In genomic region chr9:120294003-120294402, GRCh38 we compare ENCODE assay signal across 31 cellular contexts.
"Had no signal": no experiment of that assay in that cellular context is flagged by ENCODE, and none has a peak within 500 bp of the region (broad histone marks: within the 10 kb centered on the region; RNA-seq: fewer than 3 reads in every experiment).

No MANE protein-coding gene starts in this region.

- H3K27ac Mint-ChIP-seq: natural killer cell; nephron; neural progenitor cell; progenitor cell of endocrine pancreas; stimulated activated memory B cell treated with anti-CD40 and anti-IgM and Interleukin-4, amounts not matched to agents 10 μg/mL and 1 μg/mL and 100 μg/mL, for 72 hours; stimulated activated naive CD8-positive, alpha-beta T cell treated with anti-CD3 and anti-CD28 coated beads, Interleukin-15, amount 100 ng/mL, for 72 hours; type B pancreatic cell had no signal

- H3K4me3 Mint-ChIP-seq: natural killer cell; nephron; neural progenitor cell; stimulated activated memory B cell treated with anti-CD40 and anti-IgM and Interleukin-4, amounts not matched to agents 10 μg/mL and 1 μg/mL and 100 μg/mL, for 72 hours; stimulated activated naive CD8-positive, alpha-beta T cell treated with anti-CD3 and anti-CD28 coated beads, Interleukin-15, amount 100 ng/mL, for 72 hours; type B pancreatic cell had no signal

- H3K36me3 ChIP-seq: neural progenitor cell, ovary, spleen, suprapubic skin, tibial artery, transverse colon, upper lobe of right lung, uterus had no signal

- H3K9ac ChIP-seq: neural progenitor cell, parathyroid adenoma had no signal

- H3K4me1 ChIP-seq: parathyroid adenoma, spleen, suprapubic skin, testis, tibial artery, transverse colon, upper lobe of right lung, uterus had no signal

- H2AFZ ChIP-seq: neural progenitor cell, parathyroid adenoma had no signal

- H3K9me3 Mint-ChIP-seq: natural killer cell; neural progenitor cell; stimulated activated memory B cell treated with anti-CD40 and anti-IgM and Interleukin-4, amounts not matched to agents 10 μg/mL and 1 μg/mL and 100 μg/mL, for 72 hours; stimulated activated naive CD8-positive, alpha-beta T cell treated with anti-CD3 and anti-CD28 coated beads, Interleukin-15, amount 100 ng/mL, for 72 hours; type B pancreatic cell had no signal

- ATAC-seq: natural killer cell; psoas muscle; right cardiac atrium; sciatic nerve; stimulated activated memory B cell treated with anti-CD40 and anti-IgM and Interleukin-4, amounts not matched to agents 10 μg/mL and 1 μg/mL and 100 μg/mL, for 72 hours; stimulated activated naive CD8-positive, alpha-beta T cell treated with anti-CD3 and anti-CD28 coated beads, Interleukin-15, amount 100 ng/mL, for 72 hours; stimulated activated naive CD8-positive, alpha-beta T cell treated with anti-CD3 and anti-CD28 coated beads, Interleukin-15, Interleukin-2, amounts not matched to agents 100 U/mL and 50 U/mL, for 24 hours; upper lobe of right lung had no signal

- DNase-seq: natural killer cell; occipital lobe; ovary; posterior cingulate gyrus; psoas muscle; right cardiac atrium; spleen; stimulated activated CD4-positive, alpha-beta T cell treated with anti-CD3 and anti-CD28 coated beads, Interleukin-12 subunit alpha, Interleukin-12 subunit beta, amount 100 ng/mL, for 4 hours; stimulated activated CD4-positive, alpha-beta T cell treated with anti-CD3 and anti-CD28 coated beads, Interleukin-1b, Interleukin-23, amount 100 ng/mL, for 48 hours; stimulated activated CD4-positive, alpha-beta T cell treated with anti-CD3 and anti-CD28 coated beads, Interleukin-4, amount 100 ng/mL, for 1 hour; stimulated activated CD4-positive, alpha-beta T cell treated with anti-CD3 and anti-CD28 coated beads, Interleukin-4, amount 100 ng/mL, for 4 hours; stimulated activated CD8-positive, alpha-beta memory T cell treated with anti-CD3 and anti-CD28 coated beads, Interleukin-4, amount 100 ng/mL, for 48 hours; stimulated activated naive CD4-positive, alpha-beta T cell; stimulated activated naive CD8-positive, alpha-beta T cell treated with anti-CD3 and anti-CD28 coated beads, Interleukin-15, amount 100 ng/mL, for 72 hours; stimulated activated naive CD8-positive, alpha-beta T cell treated with anti-CD3 and anti-CD28 coated beads, Interleukin-15, Interleukin-2, amounts not matched to agents 100 U/mL and 50 U/mL, for 24 hours; substantia nigra; testis; tibial artery; transverse colon; upper lobe of right lung; uterus had no signal

- H3K79me2 ChIP-seq: parathyroid adenoma had no signal

- H3K36me3 Mint-ChIP-seq: natural killer cell; neural progenitor cell; stimulated activated memory B cell treated with anti-CD40 and anti-IgM and Interleukin-4, amounts not matched to agents 10 μg/mL and 1 μg/mL and 100 μg/mL, for 72 hours; type B pancreatic cell had no signal

- H3K27me3 ChIP-seq: neural progenitor cell, ovary, suprapubic skin, testis, tibial artery, transverse colon, upper lobe of right lung, uterus had no signal

- H3K9me3 ChIP-seq: ovary, psoas muscle, spleen, suprapubic skin, testis, tibial artery, transverse colon, upper lobe of right lung, uterus had no signal

- H3K27me3 Mint-ChIP-seq: progenitor cell of endocrine pancreas; stimulated activated naive CD8-positive, alpha-beta T cell treated with anti-CD3 and anti-CD28 coated beads, Interleukin-15, amount 100 ng/mL, for 72 hours; type B pancreatic cell had no signal

- H3K4me3 ChIP-seq: neural progenitor cell, ovary, psoas muscle, skin epidermis, smooth muscle cell, spleen, suprapubic skin, testis, tibial artery, transverse colon, upper lobe of right lung, uterus had no signal

- H3K27ac ChIP-seq: neural progenitor cell, ovary, parathyroid adenoma, psoas muscle, skin epidermis, spleen, suprapubic skin, testis, tibial artery, transverse colon, upper lobe of right lung, uterus had no signal

- H3K4me1 Mint-ChIP-seq: natural killer cell; neural progenitor cell; stimulated activated memory B cell treated with anti-CD40 and anti-IgM and Interleukin-4, amounts not matched to agents 10 μg/mL and 1 μg/mL and 100 μg/mL, for 72 hours; stimulated activated naive CD8-positive, alpha-beta T cell treated with anti-CD3 and anti-CD28 coated beads, Interleukin-15, amount 100 ng/mL, for 72 hours had no signal

- H3K4me2 ChIP-seq: neural progenitor cell, smooth muscle cell had no signal
